Comparison of ENCODE assay signal across 18 cellular contexts in the genomic region with DNA sequence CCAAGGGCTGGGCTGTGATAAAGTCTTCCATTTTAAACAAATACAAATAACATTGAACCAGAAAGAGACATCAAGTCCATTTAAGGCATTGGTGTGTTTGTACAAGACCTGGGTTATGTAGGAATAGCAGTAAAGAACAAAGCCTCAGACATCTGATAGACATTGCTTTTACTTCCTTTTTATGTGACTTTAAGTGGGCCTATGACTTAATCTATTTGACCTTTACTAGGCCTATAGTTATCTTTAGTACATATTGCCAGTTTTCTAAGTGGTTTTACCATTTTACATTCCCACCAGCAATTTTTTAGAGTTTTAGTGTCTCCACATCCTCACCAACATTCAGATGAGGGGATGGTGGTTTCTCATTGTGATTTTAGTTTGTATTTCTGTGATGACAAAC.
"Had no signal": no experiment of that assay in that cellular context is flagged by ENCODE, and none has a peak within 500 bp of the region (broad histone marks: within the 10 kb centered on the region; RNA-seq: fewer than 3 reads in every experiment).

No MANE protein-coding gene starts in this region.

- ATAC-seq: activated T-cell treated with anti-CD3 and anti-CD28 coated beads, Interleukin-2, amount 50 U/mL, for 4 hours; gastroesophageal sphincter; naive thymus-derived CD8-positive, alpha-beta T cell had no signal

- FAIRE-seq: astrocyte had no signal

- DNase-seq: activated B cell treated with CpG ODN at 0.5 μM for 24 hours; activated CD4-positive, alpha-beta T cell treated with anti-CD3 and anti-CD28 coated beads for 4 hours; activated CD4-positive, alpha-beta T cell treated with anti-CD3 and anti-CD28 coated beads, Interleukin-2, amount 50 U/mL, for 48 hours; activated CD8-positive, alpha-beta memory T cell treated with anti-CD3 and anti-CD28 coated beads, Interleukin-2, amount 50 U/mL, for 48 hours; activated naive CD4-positive, alpha-beta T cell; activated T-cell treated with anti-CD3 and anti-CD28 coated beads, Interleukin-2, amount 50 U/mL, for 4 hours; adrenal gland; colonic mucosa; head of caudate nucleus; hypothalamus; left ventricle myocardium inferior; naive thymus-derived CD8-positive, alpha-beta T cell; sigmoid colon; stimulated activated CD4-positive, alpha-beta T cell treated with anti-CD3 and anti-CD28 coated beads, Interleukin-15, amount 100 ng/mL, for 24 hours; stimulated activated CD8-positive, alpha-beta memory T cell treated with anti-CD3 and anti-CD28 coated beads, Interleukin-4, amount 100 ng/mL, for 48 hours; stimulated activated naive CD4-positive, alpha-beta T cell had no signal
